In the genomic region with DNA sequence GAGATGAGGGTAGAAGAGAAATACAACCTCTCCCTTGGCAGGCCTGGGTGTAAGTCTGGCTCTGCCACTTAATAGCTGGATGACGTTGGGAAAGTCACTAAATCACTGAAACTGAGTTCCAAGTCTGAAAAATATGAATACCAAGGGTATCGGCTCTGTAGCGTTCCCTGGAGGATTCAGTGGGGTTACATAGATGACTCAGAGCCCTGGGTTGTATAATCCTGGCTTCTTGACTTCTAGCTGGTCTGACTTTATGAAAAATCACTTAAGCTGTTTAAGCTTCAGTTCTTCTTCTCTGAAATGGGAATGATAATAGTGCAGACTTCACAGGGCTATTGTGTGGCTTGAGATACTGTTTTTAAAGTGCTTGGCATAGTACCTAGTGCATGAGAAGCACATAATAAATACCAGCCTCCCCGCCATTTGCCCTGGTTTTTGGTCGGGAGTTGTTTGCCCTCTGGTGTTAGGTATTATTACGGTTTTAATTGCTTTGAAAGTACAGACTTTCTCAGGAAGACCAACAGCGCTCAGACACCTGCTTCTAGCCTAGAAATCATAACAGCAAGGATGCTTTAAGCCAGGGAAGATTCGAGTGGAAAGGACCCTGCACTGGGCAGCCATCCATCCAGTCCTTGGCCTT, we compare ENCODE assay signal across 10 cellular contexts. TPM values are rescaled to one million over a fixed set of nuclear protein-coding genes. Genes with fewer than 3 reads are reported as not detected.
DNase-seq lines count a peak whose midpoint lies in the region; ATAC-seq, FAIRE-seq and TF ChIP-seq lines count a peak whose summit lies in the region.
"Had no signal": no experiment of that assay in that cellular context is flagged by ENCODE, and none has a peak within 500 bp of the region (broad histone marks: within the 10 kb centered on the region; RNA-seq: fewer than 3 reads in every experiment).

No MANE protein-coding gene starts in this region.

- POLR2A ChIA-PET in MCF 10A (lab: Yijun Ruan, JAX): interaction anchor here (0.6 kb wide), 1 partner anchor 132 kb away, joined by 3 read pairs; no protein-coding TSS in a partner anchor

- no peaks in the 10 kb centered on the region for H3K4me1 Mint-ChIP-seq in MCF 10A (ENCODE audit: insufficient read depth, unreplicated experiment)
- H3K4me1 Mint-ChIP-seq in activated naive CD8-positive, alpha-beta T cell treated with anti-CD3 and anti-CD28 coated beads, Interleukin-2, amount 50 U/mL, for 24 hours: peaks cover 75% of the 10 kb centered on the region

- CTCF ChIA-PET in MCF 10A (lab: Yijun Ruan, JAX): interaction anchor here (0.6 to 6.4 kb wide), 9 partner anchors 10 to 160 kb away, joined by 3 to 101 read pairs (median 4); no protein-coding TSS in a partner anchor

- intact Hi-C loops in MCF 10A (cut with micrococcal nuclease) (no loop called here), breast epithelium (cut with DNase I; ENCODE audit: low total_unique reads) (loop anchor here (10.0 kb wide), 1 partner anchor 336 kb away; no protein-coding TSS in a partner anchor), stomach (cut with DNase I; ENCODE audit: low total_unique reads) (no loop called here)

- H3K27me3 Mint-ChIP-seq in MCF 10A (ENCODE audit: insufficient read depth, unreplicated experiment): no peaks in the 10 kb centered on the region
- H3K27me3 Mint-ChIP-seq in activated naive CD8-positive, alpha-beta T cell treated with anti-CD3 and anti-CD28 coated beads, Interleukin-2, amount 50 U/mL, for 24 hours: no peaks in the 10 kb centered on the region

- BruUV-seq in MCF 10A (replicated peaks; lab: Mats Ljungman, UMichigan): no TSS peak

- TF ChIP-seq POLR2A in breast epithelium (IDR thresholded peaks at IDR 0.05) (no peak), stomach (IDR thresholded peaks at IDR 0.05) (no peak)

- TF ChIP-seq CTCF in MCF 10A (IDR thresholded peaks at IDR 0.05; ENCODE audit: unreplicated experiment) (peak; percentile 18), breast epithelium (IDR thresholded peaks at IDR 0.05) (no peak), retinal pigment epithelial cell (conservative IDR thresholded peaks at IDR 0.05; ENCODE audit: low read depth, low read length) (peak; percentile 33), stomach (IDR thresholded peaks at IDR 0.05) (no peak)

- no peaks in the 10 kb centered on the region for H3K9me3 Mint-ChIP-seq in MCF 10A (ENCODE audit: unreplicated experiment)
- no peaks in the 10 kb centered on the region for H3K9me3 Mint-ChIP-seq in activated naive CD8-positive, alpha-beta T cell treated with anti-CD3 and anti-CD28 coated beads, Interleukin-2, amount 50 U/mL, for 24 hours
- H3K9me3 Mint-ChIP-seq: T-helper 1 cell treated with Interleukin-12 subunit alpha and Interleukin-12 subunit beta and Interleukin-4 antibody, amounts not matched to agents 30 μg/mL and 1 μg/mL, for 36 hours had no signal

- no peak for FAIRE-seq in urothelium cell line (lab: Jason Lieb, UNC)

- no peaks in the 10 kb centered on the region for H3K9me3 ChIP-seq in breast epithelium
- H3K9me3 ChIP-seq in stomach: no peaks in the 10 kb centered on the region
- H3K9me3 ChIP-seq: thoracic aorta had no signal

- H3K27ac ChIP-seq in breast epithelium: no peak overlapping the region
- H3K27ac ChIP-seq in stomach: peak overlapping the region in 1 of 5 donors; percentile 44
- H3K27ac ChIP-seq: thoracic aorta had no signal

- H3K27me3 ChIP-seq in breast epithelium: no peaks in the 10 kb centered on the region
- H3K27me3 ChIP-seq in stomach: peaks cover 0 to 4% (median 0%) of the 10 kb centered on the region in 3 donors

- 43 to 72% (median 52%) methylated on average over 8 of the region's 8 CpGs for WGBS in stomach, 5 donors

- peak; percentile 49 for ATAC-seq in HG03354 (IDR thresholded peaks at IDR 0.05; ENCODE audit: poor library complexity, severe bottlenecking, unreplicated experiment)
- ATAC-seq in activated naive CD8-positive, alpha-beta T cell treated with anti-CD3 and anti-CD28 coated beads, Interleukin-2, amount 50 U/mL, for 24 hours: no peak

- DNase-seq in MCF 10A (ENCODE audit: unreplicated experiment) (peak; percentile 21), breast epithelium (ENCODE audit: low spot score in 2 of 2) (no peak), retinal pigment epithelial cell (ENCODE audit: low read depth) (peak; percentile 60), urothelium cell line (ENCODE audit: low spot score) (no peak), NCI-H345 (lab: John Stamatoyannopoulos, UW) (no peak), stomach (no peak)
- no peak for DNase-seq in activated naive CD8-positive, alpha-beta T cell treated with anti-CD3 and anti-CD28 coated beads, Interleukin-2, amount 50 U/mL, for 24 hours

- no peak for TF ChIP-seq EP300 in stomach (IDR thresholded peaks at IDR 0.05)

- no peak overlapping the region for H3K27ac Mint-ChIP-seq in MCF 10A (ENCODE audit: low read depth, unreplicated experiment)
- peak overlapping the region; percentile 69 for H3K27ac Mint-ChIP-seq in activated naive CD8-positive, alpha-beta T cell treated with anti-CD3 and anti-CD28 coated beads, Interleukin-2, amount 50 U/mL, for 24 hours

- H3K36me3 Mint-ChIP-seq in MCF 10A (ENCODE audit: insufficient read depth, unreplicated experiment): peaks cover 15% of the 10 kb centered on the region
- H3K36me3 Mint-ChIP-seq in activated naive CD8-positive, alpha-beta T cell treated with anti-CD3 and anti-CD28 coated beads, Interleukin-2, amount 50 U/mL, for 24 hours (ENCODE audit: low read depth): peaks cover 62% of the 10 kb centered on the region

- no peak overlapping the region for H3K4me3 Mint-ChIP-seq in MCF 10A (ENCODE audit: unreplicated experiment)
- H3K4me3 Mint-ChIP-seq in activated naive CD8-positive, alpha-beta T cell treated with anti-CD3 and anti-CD28 coated beads, Interleukin-2, amount 50 U/mL, for 24 hours: no peak overlapping the region
- H3K4me3 Mint-ChIP-seq: T-helper 1 cell treated with Interleukin-12 subunit alpha and Interleukin-12 subunit beta and Interleukin-4 antibody, amounts not matched to agents 30 μg/mL and 1 μg/mL, for 36 hours had no signal

- H3K4me3 ChIP-seq in breast epithelium: no peak overlapping the region
- no peak overlapping the region for H3K4me3 ChIP-seq in retinal pigment epithelial cell (ENCODE audit: low read length)
- H3K4me3 ChIP-seq in stomach: no peak overlapping the region
- H3K4me3 ChIP-seq: thoracic aorta had no signal

- H3K36me3 ChIP-seq in breast epithelium (no peaks in the 10 kb centered on the region), stomach (peaks cover 3 to 16% (median 9%) of the 10 kb centered on the region in 4 donors)

- no peaks in the 10 kb centered on the region for H3K4me1 ChIP-seq in breast epithelium
- no peaks in the 10 kb centered on the region for H3K4me1 ChIP-seq in stomach

RNA-seq across cellular contexts. Expression of a gene that starts 43.0 kb away (rescaled TPM):
- total RNA-seq in MCF 10A (2022) (50.5 and 50.8 TPM in 2 replicates), breast epithelium (10 to 100 TPM in 2 of 3 donors, 1 to 10 TPM in 1; 6.2 to 15.5 (median 12.1) TPM), stomach (100 to 1,000 TPM in 2 of 5 donors, 10 to 100 TPM in 3; 19.0 to 162 (median 32.2) TPM)
- 10 to 100 TPM; 14.8 to 27.9 (median 19.1) TPM for polyA plus RNA-seq in stomach

Comparison
In these comparisons a context has a peak if more than half of its experiments do, and no peak if none do; other contexts are left out.
1. DNase-seq: peak in MCF 10A (single experiment) and retinal pigment epithelial cell (single experiment); none in breast epithelium (0 of 2), activated naive CD8-positive, alpha-beta T cell treated with anti-CD3 and anti-CD28 coated beads, Interleukin-2, amount 50 U/mL, for 24 hours (single experiment), urothelium cell line (single experiment), NCI-H345 (single experiment) and stomach (single experiment).
2. CTCF ChIP-seq: peak in MCF 10A (single experiment) and retinal pigment epithelial cell (single experiment); none in breast epithelium (0 of 3) and stomach (0 of 7).